In the genomic region with DNA sequence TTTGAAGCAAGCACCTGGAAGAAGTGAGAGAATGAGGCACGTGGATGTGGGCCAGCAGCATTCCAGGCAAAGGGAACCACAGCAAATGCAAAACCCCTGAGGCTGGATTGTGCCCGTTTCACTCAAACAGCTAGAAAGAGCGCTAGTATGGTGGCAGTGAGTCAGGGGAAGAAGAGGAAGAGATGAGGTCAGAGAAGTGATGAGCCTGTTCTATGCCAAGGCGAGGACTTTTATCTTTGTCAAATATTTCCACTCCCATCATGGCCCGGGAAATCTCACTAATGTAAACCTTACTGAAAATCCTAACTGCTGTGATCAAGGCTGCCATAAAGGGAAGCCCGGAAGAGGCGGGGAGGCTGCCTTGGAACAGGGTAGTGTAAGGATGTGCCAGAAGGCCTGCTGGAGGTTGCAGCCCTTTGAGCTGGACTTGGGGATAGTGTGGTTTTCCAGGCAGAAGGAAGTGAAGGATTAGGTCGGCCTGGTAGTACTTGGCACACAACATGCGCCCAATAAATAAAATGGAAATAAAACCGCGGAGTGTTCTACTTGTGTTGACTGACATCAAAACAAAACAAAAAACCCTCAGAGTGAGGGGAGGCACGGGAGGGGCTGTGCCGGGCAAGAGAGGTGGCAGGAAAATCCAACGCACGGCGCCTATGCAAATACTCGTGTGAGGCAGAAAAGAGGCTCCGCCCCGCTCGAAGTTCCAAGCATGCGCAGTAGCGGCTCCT, we compare ENCODE assay signal across 8 cellular contexts. TPM values are rescaled to one million over a fixed set of nuclear protein-coding genes. Genes with fewer than 3 reads are reported as not detected.
A peak's percentile ranks its signal among the peaks of the same experiment; 100 is the strongest.
DNase-seq lines count a peak whose midpoint lies in the region; ATAC-seq and TF ChIP-seq lines count a peak whose summit lies in the region.

No MANE protein-coding gene starts in this region.

- POLR2A ChIA-PET in naive thymus-derived CD4-positive, alpha-beta T cell (lab: Charles Lee): interaction anchor here (1.0 to 5.4 kb wide), 14 partner anchors 9 to 339 kb away, joined by 3 to 72 read pairs (median 7); a partner anchor contains a TSS

- no peaks in the 10 kb centered on the region for H3K9me3 ChIP-seq in HUES6 (ENCODE audit: control insufficient read depth, insufficient read depth, low read depth, low read length)
- no peaks in the 10 kb centered on the region for H3K9me3 ChIP-seq in WERI-Rb-1 (ENCODE audit: severe bottlenecking)
- no peaks in the 10 kb centered on the region for H3K9me3 ChIP-seq in naive thymus-derived CD4-positive, alpha-beta T cell (ENCODE audit: control insufficient read depth in 2 of 3, low read length in 3 of 3)

- H3K36me3 ChIP-seq in HUES6 (ENCODE audit: control insufficient read depth, insufficient read depth, low read length) (peaks cover 65% of the 10 kb centered on the region), WERI-Rb-1 (peaks cover 63% of the 10 kb centered on the region)
- H3K36me3 ChIP-seq in naive thymus-derived CD4-positive, alpha-beta T cell (ENCODE audit: control insufficient read depth in 2 of 3, insufficient read depth in 3 of 3, low read length in 3 of 3): peaks cover 0 to 45% (median 6%) of the 10 kb centered on the region in 3 experiments

- CTCF ChIA-PET in naive thymus-derived CD4-positive, alpha-beta T cell (lab: Charles Lee): no interaction called here

- intact Hi-C loops in naive thymus-derived CD4-positive, alpha-beta T cell (cut with micrococcal nuclease): loop anchor here (1.0 to 5.0 kb wide), 7 partner anchors 24 to 1740 kb away; a partner anchor contains a TSS

- H3K4me3 ChIP-seq in HUES6 (ENCODE audit: low read depth, low read length) (peak overlapping the region; percentile 60), WERI-Rb-1 (ENCODE audit: low read depth, low read length) (peak overlapping the region; percentile 29), epithelial cell of esophagus (ENCODE audit: low read length) (peak overlapping the region; percentile 10)
- peak overlapping the region; percentile 64 for H3K4me3 ChIP-seq in naive thymus-derived CD4-positive, alpha-beta T cell (ENCODE audit: low read length)

- no peak for ATAC-seq in naive thymus-derived CD4-positive, alpha-beta T cell
- no peak for ATAC-seq in GM19463 (IDR thresholded peaks at IDR 0.05; ENCODE audit: unreplicated experiment)

- peak overlapping the region; percentile 100 for H3K27ac ChIP-seq in C4-2B
- peak overlapping the region; percentile 83 for H3K27ac ChIP-seq in HUES6 (ENCODE audit: low read depth, low read length)
- H3K27ac ChIP-seq in WERI-Rb-1: peak overlapping the region; percentile 73
- peak overlapping the region; percentile 88 for H3K27ac ChIP-seq in naive thymus-derived CD4-positive, alpha-beta T cell (ENCODE audit: low read depth, low read length)

- H3K27me3 ChIP-seq in HUES6 (ENCODE audit: control insufficient read depth, insufficient read depth, low read length) (no peaks in the 10 kb centered on the region), WERI-Rb-1 (ENCODE audit: insufficient read depth, low read depth, severe bottlenecking) (no peaks in the 10 kb centered on the region)
- H3K27me3 ChIP-seq in naive thymus-derived CD4-positive, alpha-beta T cell (ENCODE audit: control insufficient read depth in 2 of 2, insufficient read depth in 2 of 2, low read length in 2 of 2): no peaks in the 10 kb centered on the region

- H3K36me3 Mint-ChIP-seq in naive thymus-derived CD4-positive, alpha-beta T cell: peaks cover 0 to 39% (median 24%) of the 10 kb centered on the region in 5 donors

- H3K4me3 Mint-ChIP-seq in naive thymus-derived CD4-positive, alpha-beta T cell: peak overlapping the region; percentile 89 to 99 (median 95)

- peaks cover 0 to 2% (median 0%) of the 10 kb centered on the region in 5 donors for H3K27me3 Mint-ChIP-seq in naive thymus-derived CD4-positive, alpha-beta T cell

- no peak for TF ChIP-seq CTCF in C4-2B (conservative IDR thresholded peaks at IDR 0.05)
- TF ChIP-seq CTCF in WERI-Rb-1 (IDR thresholded peaks at IDR 0.05; ENCODE audit: low read depth, low read length): no peak
- no peak for TF ChIP-seq CTCF in epithelial cell of esophagus (IDR thresholded peaks at IDR 0.05; ENCODE audit: insufficient read depth, low read depth, low read length, missing control alignments)

- H3K27ac Mint-ChIP-seq in naive thymus-derived CD4-positive, alpha-beta T cell: peak overlapping the region; percentile 98 to 100 (median 99)

- H3K9me3 Mint-ChIP-seq in naive thymus-derived CD4-positive, alpha-beta T cell: peaks cover 0 to 1% (median 0%) of the 10 kb centered on the region in 11 donors

- peak overlapping the region; percentile 73 for H3K9ac ChIP-seq in HUES6 (ENCODE audit: low read length)

- H3K4me1 Mint-ChIP-seq in naive thymus-derived CD4-positive, alpha-beta T cell: peaks cover 26 to 43% (median 41%) of the 10 kb centered on the region in 7 donors

- H3K4me1 ChIP-seq in HUES6 (ENCODE audit: control insufficient read depth, insufficient read depth, low read length): peaks cover 33% of the 10 kb centered on the region
- peaks cover 16 to 20% of the 10 kb centered on the region in 2 donors for H3K4me1 ChIP-seq in naive thymus-derived CD4-positive, alpha-beta T cell (ENCODE audit: control insufficient read depth in 2 of 2, insufficient read depth in 2 of 2, low read length in 2 of 2)

- DNase-seq in WERI-Rb-1 (no peak), epithelial cell of esophagus (ENCODE audit: low read depth) (peak; percentile 91), DMS79 (lab: John Stamatoyannopoulos, UW) (no peak), DMS114 treated with DMSO at 0.1 percent for 48 hours (lab: John Stamatoyannopoulos, UW; ENCODE audit: unreplicated experiment) (no peak)
- peak in 2 of 9 donors; percentile 26 to 62 for DNase-seq in naive thymus-derived CD4-positive, alpha-beta T cell

RNA-seq across cellular contexts. Expression of a gene that starts 1.2 kb away (rescaled TPM):
- total RNA-seq in naive thymus-derived CD4-positive, alpha-beta T cell: 100 to 1,000 TPM in 2 of 5 experiments, 10 to 100 TPM in 3; 51.8 to 112 (median 62.4) TPM
- polyA plus RNA-seq in naive thymus-derived CD4-positive, alpha-beta T cell: 10 to 100 TPM in 1 of 2 donors, 1 to 10 TPM in 1; 6.4 to 15.7 TPM

RNA-seq across cellular contexts. Expression of a gene that starts 15.5 kb away (rescaled TPM):
- 100 to 1,000 TPM in 1 of 5 experiments, 10 to 100 TPM in 4; 21.3 to 101 (median 77.0) TPM for total RNA-seq in naive thymus-derived CD4-positive, alpha-beta T cell
- 10 to 100 TPM; 51.2 to 94.7 TPM for polyA plus RNA-seq in naive thymus-derived CD4-positive, alpha-beta T cell

RNA-seq across cellular contexts. Expression of a gene that starts 23.7 kb away (rescaled TPM):
- total RNA-seq in naive thymus-derived CD4-positive, alpha-beta T cell: 100 to 1,000 TPM in 4 of 5 experiments, 10 to 100 TPM in 1; 98.0 to 183 (median 118) TPM
- polyA plus RNA-seq in naive thymus-derived CD4-positive, alpha-beta T cell: 100 to 1,000 TPM; 145 to 187 TPM

Comparison
In these comparisons a context has a peak if more than half of its experiments do, and no peak if none do; other contexts are left out.
1. H3K4me3 ChIP-seq: peak in every context shown above with its lines; median percentile 64 in naive thymus-derived CD4-positive, alpha-beta T cell; 60 in HUES6; 29 in WERI-Rb-1; 10 in epithelial cell of esophagus.